Comparison of ENCODE assay signal across 16 cellular contexts in the genomic region with DNA sequence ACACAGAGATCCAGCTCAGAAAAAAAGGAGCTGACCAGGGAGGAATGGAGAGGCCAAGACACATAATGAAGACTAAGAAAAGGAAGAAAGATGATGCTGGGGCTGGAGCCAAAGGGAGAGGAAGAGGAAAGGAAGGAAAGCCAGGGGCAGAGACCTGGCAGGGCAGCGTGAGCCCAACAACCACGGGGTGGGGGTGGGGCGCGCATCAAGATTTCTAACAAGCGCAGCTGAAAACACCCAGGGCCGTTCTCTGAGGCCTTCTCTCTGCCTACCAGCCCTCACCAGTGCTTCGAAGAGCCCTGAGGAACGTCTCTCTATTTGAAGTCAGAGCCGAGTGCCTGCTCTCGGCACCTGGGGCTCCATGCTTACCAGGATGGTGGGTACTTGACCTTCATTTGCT. TPM values are rescaled to one million over a fixed set of nuclear protein-coding genes. Genes with fewer than 3 reads are reported as not detected.
DNase-seq lines count a peak whose midpoint lies in the region; ATAC-seq and TF ChIP-seq lines count a peak whose summit lies in the region.
"Had no signal": no experiment of that assay in that cellular context is flagged by ENCODE, and none has a peak within 500 bp of the region (broad histone marks: within the 10 kb centered on the region; RNA-seq: fewer than 3 reads in every experiment).

No MANE protein-coding gene starts in this region.

- no peak overlapping the region for H2AK5ac ChIP-seq in mesendoderm (ENCODE audit: low read length)

- peaks cover 21% of the 10 kb centered on the region for H3K4me1 Mint-ChIP-seq in activated CD4-positive, alpha-beta T cell treated with anti-CD3 and anti-CD28 coated beads, Interleukin-2, amount 10 ng/mL, durations not matched to agents 7 days and 5 days
- H3K4me1 Mint-ChIP-seq in activated CD4-positive, alpha-beta T cell treated with anti-CD3 and anti-CD28 coated beads for 36 hours = peaks cover 17% of the 10 kb centered on the region
- peaks cover 26% of the 10 kb centered on the region for H3K4me1 Mint-ChIP-seq in activated B cell treated with CpG ODN at 0.5 μM for 24 hours

- H3K27ac ChIP-seq in mesendoderm (ENCODE audit: low read depth, low read length) (no peak overlapping the region), breast epithelium (no peak overlapping the region)
- H3K27ac ChIP-seq: A549 had no signal

- no peak overlapping the region for H4K8ac ChIP-seq in mesendoderm (ENCODE audit: low read depth, low read length)

- no CpG with 5 or more reads among the region's 10 CpGs for WGBS in mesendoderm (ENCODE audit: extremely low coverage, insufficient coverage, low lambda C conversion rate)

- H2BK15ac ChIP-seq in mesendoderm (replicated peaks; ENCODE audit: low read depth) = no peak overlapping the region

- no peaks in the 10 kb centered on the region for H3K9me3 ChIP-seq in breast epithelium
- H3K9me3 ChIP-seq: A549 had no signal

- no peak overlapping the region for H3K18ac ChIP-seq in mesendoderm (ENCODE audit: low read length)

- peak overlapping the region; percentile 3 for H3K9ac ChIP-seq in mesendoderm (ENCODE audit: low read length)

- TF ChIP-seq CTCF in activated B cell treated with CpG ODN at 0.5 μM for 24 hours (IDR thresholded peaks at IDR 0.05) = no peak
- TF ChIP-seq CTCF in breast epithelium (IDR thresholded peaks at IDR 0.05) = no peak

- no peaks in the 10 kb centered on the region for H3K36me3 Mint-ChIP-seq in activated CD4-positive, alpha-beta T cell treated with anti-CD3 and anti-CD28 coated beads, Interleukin-2, amount 10 ng/mL, durations not matched to agents 7 days and 5 days (ENCODE audit: low read depth)
- H3K36me3 Mint-ChIP-seq in activated CD4-positive, alpha-beta T cell treated with anti-CD3 and anti-CD28 coated beads for 36 hours (ENCODE audit: low read depth) = no peaks in the 10 kb centered on the region
- peaks cover 8% of the 10 kb centered on the region for H3K36me3 Mint-ChIP-seq in activated B cell treated with CpG ODN at 0.5 μM for 24 hours (ENCODE audit: low read depth)

- POLR2A ChIA-PET in activated CD4-positive, alpha-beta T cell treated with anti-CD3 and anti-CD28 coated beads, Interleukin-2, amount 10 ng/mL, durations not matched to agents 7 days and 5 days (lab: Charles Lee) = no interaction called here
- POLR2A ChIA-PET in activated CD4-positive, alpha-beta T cell treated with anti-CD3 and anti-CD28 coated beads for 36 hours (lab: Charles Lee) = no interaction called here
- POLR2A ChIA-PET in activated B cell treated with CpG ODN at 0.5 μM for 24 hours (lab: Charles Lee) = interaction anchor here (1.8 kb wide), 1 partner anchor 47 kb away, joined by 5 read pairs; no protein-coding TSS in a partner anchor

- no peak for DNase-seq in activated CD4-positive, alpha-beta T cell treated with anti-CD3 and anti-CD28 coated beads, Interleukin-2, amount 10 ng/mL, durations not matched to agents 7 days and 5 days
- no peak for DNase-seq in activated CD4-positive, alpha-beta T cell treated with anti-CD3 and anti-CD28 coated beads for 36 hours
- DNase-seq in activated B cell treated with CpG ODN at 0.5 μM for 24 hours (no peak), mesendoderm (no peak), HuH-7.5 (ENCODE audit: low spot score) (no peak), breast epithelium (ENCODE audit: low spot score in 2 of 2) (no peak), cerebellar nuclear complex (lab: John Stamatoyannopoulos, UW) (no peak), NCI-H2081 treated with DMSO at 0.1 percent for 48 hours (lab: John Stamatoyannopoulos, UW) (no peak)
- DNase-seq: CD4-positive, alpha-beta T cell; DMS79; GF-D8; NCI-H446 treated with DMSO at 0.1 percent for 48 hours; NCI-H748 treated with DMSO at 0.1 percent for 48 hours; Right ventricle myocardium superior had no signal

- ATAC-seq in activated CD4-positive, alpha-beta T cell treated with anti-CD3 and anti-CD28 coated beads for 36 hours = no peak
- no peak for ATAC-seq in activated B cell treated with CpG ODN at 0.5 μM for 24 hours (ENCODE audit: low read depth)

- H3K36me3 ChIP-seq in mesendoderm (ENCODE audit: control insufficient read depth, insufficient read depth, low read length) (no peaks in the 10 kb centered on the region), breast epithelium (no peaks in the 10 kb centered on the region)

- H3K4me3 ChIP-seq in mesendoderm (ENCODE audit: low read length) (no peak overlapping the region), breast epithelium (no peak overlapping the region)
- H3K4me3 ChIP-seq: A549 had no signal

- H3K27me3 Mint-ChIP-seq in activated CD4-positive, alpha-beta T cell treated with anti-CD3 and anti-CD28 coated beads, Interleukin-2, amount 10 ng/mL, durations not matched to agents 7 days and 5 days = peaks cover 2% of the 10 kb centered on the region
- no peaks in the 10 kb centered on the region for H3K27me3 Mint-ChIP-seq in activated CD4-positive, alpha-beta T cell treated with anti-CD3 and anti-CD28 coated beads for 36 hours
- H3K27me3 Mint-ChIP-seq in activated B cell treated with CpG ODN at 0.5 μM for 24 hours = peaks cover 2% of the 10 kb centered on the region
- H3K27me3 Mint-ChIP-seq: CD4-positive, alpha-beta T cell had no signal

- H3K4me3 Mint-ChIP-seq in activated CD4-positive, alpha-beta T cell treated with anti-CD3 and anti-CD28 coated beads, Interleukin-2, amount 10 ng/mL, durations not matched to agents 7 days and 5 days = no peak overlapping the region
- no peak overlapping the region for H3K4me3 Mint-ChIP-seq in activated CD4-positive, alpha-beta T cell treated with anti-CD3 and anti-CD28 coated beads for 36 hours
- H3K4me3 Mint-ChIP-seq in activated B cell treated with CpG ODN at 0.5 μM for 24 hours = no peak overlapping the region
- H3K4me3 Mint-ChIP-seq: CD4-positive, alpha-beta T cell had no signal

- no peak overlapping the region for H3K4me2 ChIP-seq in mesendoderm (ENCODE audit: low read length)
- H3K4me2 ChIP-seq: A549 had no signal

- TF ChIP-seq POLR2A in breast epithelium (IDR thresholded peaks at IDR 0.05) = no peak

- no peaks in the 10 kb centered on the region for H3K79me2 ChIP-seq in mesendoderm (ENCODE audit: control insufficient read depth, insufficient read depth, low read length)

- H3K9me3 Mint-ChIP-seq in activated CD4-positive, alpha-beta T cell treated with anti-CD3 and anti-CD28 coated beads, Interleukin-2, amount 10 ng/mL, durations not matched to agents 7 days and 5 days = no peaks in the 10 kb centered on the region
- no peaks in the 10 kb centered on the region for H3K9me3 Mint-ChIP-seq in activated CD4-positive, alpha-beta T cell treated with anti-CD3 and anti-CD28 coated beads for 36 hours (ENCODE audit: low read depth)
- H3K9me3 Mint-ChIP-seq in activated B cell treated with CpG ODN at 0.5 μM for 24 hours = no peaks in the 10 kb centered on the region
- H3K9me3 Mint-ChIP-seq: CD4-positive, alpha-beta T cell; IgD-negative memory B cell had no signal

- H3K4me1 ChIP-seq in mesendoderm (ENCODE audit: control insufficient read depth, low read depth, low read length) (peaks cover 1% of the 10 kb centered on the region), breast epithelium (no peaks in the 10 kb centered on the region)
- H3K4me1 ChIP-seq: A549 had no signal

- H3K27ac Mint-ChIP-seq in activated CD4-positive, alpha-beta T cell treated with anti-CD3 and anti-CD28 coated beads, Interleukin-2, amount 10 ng/mL, durations not matched to agents 7 days and 5 days = peak overlapping the region; percentile 63
- no peak overlapping the region for H3K27ac Mint-ChIP-seq in activated CD4-positive, alpha-beta T cell treated with anti-CD3 and anti-CD28 coated beads for 36 hours
- peak overlapping the region; percentile 88 for H3K27ac Mint-ChIP-seq in activated B cell treated with CpG ODN at 0.5 μM for 24 hours
- H3K27ac Mint-ChIP-seq: CD4-positive, alpha-beta T cell had no signal

- H2BK120ac ChIP-seq in mesendoderm (ENCODE audit: low read depth, low read length) = no peak overlapping the region

- H3K23ac ChIP-seq in mesendoderm (ENCODE audit: low read length) = no peak overlapping the region

- no peak overlapping the region for H2BK5ac ChIP-seq in mesendoderm (ENCODE audit: low read length)

- no peak overlapping the region for H4K5ac ChIP-seq in mesendoderm (ENCODE audit: low read length)

- H3K79me1 ChIP-seq in mesendoderm (ENCODE audit: low read length) = no peaks in the 10 kb centered on the region

- intact Hi-C loops in activated CD4-positive, alpha-beta T cell treated with anti-CD3 and anti-CD28 coated beads for 36 hours (cut with DNase I, micrococcal nuclease) = no loop called here
- intact Hi-C loops in activated B cell treated with CpG ODN at 0.5 μM for 24 hours (cut with micrococcal nuclease) (no loop called here), breast epithelium (cut with DNase I; ENCODE audit: low total_unique reads) (no loop called here)

- no peak overlapping the region for H3K4ac ChIP-seq in mesendoderm (ENCODE audit: low read depth, low read length)

- CTCF ChIA-PET in activated CD4-positive, alpha-beta T cell treated with anti-CD3 and anti-CD28 coated beads, Interleukin-2, amount 10 ng/mL, durations not matched to agents 7 days and 5 days (lab: Charles Lee) = interaction anchor here (1.3 to 1.9 kb wide), 3 partner anchors 8 to 28 kb away, joined by 3 to 5 read pairs (median 4); no protein-coding TSS in a partner anchor
- CTCF ChIA-PET in activated CD4-positive, alpha-beta T cell treated with anti-CD3 and anti-CD28 coated beads for 36 hours (lab: Charles Lee) = interaction anchor here (1.2 kb wide), 1 partner anchor 19 kb away, joined by 3 read pairs; no protein-coding TSS in a partner anchor
- CTCF ChIA-PET in activated B cell treated with CpG ODN at 0.5 μM for 24 hours (lab: Charles Lee) = no interaction called here

- no peak overlapping the region for H3K56ac ChIP-seq in mesendoderm (ENCODE audit: low read length)

- H3K27me3 ChIP-seq in mesendoderm (ENCODE audit: insufficient read depth, low read length, poor library complexity) (no peaks in the 10 kb centered on the region), breast epithelium (peaks cover 0 to 31% of the 10 kb centered on the region in 2 donors)

RNA-seq across cellular contexts. Expression of a gene that starts 23.6 kb away (rescaled TPM):
- 10 to 100 TPM; 19.6 to 22.9 TPM for total RNA-seq in activated CD4-positive, alpha-beta T cell treated with anti-CD3 and anti-CD28 coated beads, Interleukin-2, amount 10 ng/mL, durations not matched to agents 7 days and 5 days
- 10 to 100 TPM; 43.6 to 62.8 TPM for total RNA-seq in activated CD4-positive, alpha-beta T cell treated with anti-CD3 and anti-CD28 coated beads for 36 hours
- total RNA-seq in activated B cell treated with CpG ODN at 0.5 μM for 24 hours (508 and 577 TPM in 2 replicates), breast epithelium (1 to 10 TPM; 1.2 to 2.9 (median 1.6) TPM)
- 4.6 TPM for polyA plus RNA-seq in mesendoderm (2013, experiment 1 of 2)
- 5.5 TPM for polyA plus RNA-seq in mesendoderm (2013, experiment 2 of 2)
